24 cellular contexts compared by ENCODE assay signal in genomic region chr5:82599030-82599429, GRCh38.
"Had no signal": no experiment of that assay in that cellular context is flagged by ENCODE, and none has a peak within 500 bp of the region (broad histone marks: within the 10 kb centered on the region; RNA-seq: fewer than 3 reads in every experiment).

No MANE protein-coding gene starts in this region.

- H3K4me2 ChIP-seq: smooth muscle cell had no signal

- H3K27ac ChIP-seq: left lung, prostate gland, right atrium auricular region, suprapubic skin, thyroid gland had no signal

- H3K27ac Mint-ChIP-seq: effector memory CD8-positive, alpha-beta T cell; naive thymus-derived CD4-positive, alpha-beta T cell; nephron progenitor cell; stimulated activated naive CD8-positive, alpha-beta T cell treated with anti-CD3 and anti-CD28 coated beads, Interleukin-15, amount 100 ng/mL, for 72 hours; type B pancreatic cell had no signal

- H3K4me3 ChIP-seq: left lung, prostate gland, right atrium auricular region, smooth muscle cell, suprapubic skin, thyroid gland had no signal

- H3K9me3 ChIP-seq: left lung, prostate gland, right atrium auricular region, suprapubic skin, thyroid gland had no signal

- H3K4me3 Mint-ChIP-seq: effector memory CD8-positive, alpha-beta T cell; naive thymus-derived CD4-positive, alpha-beta T cell; nephron progenitor cell; stimulated activated naive CD8-positive, alpha-beta T cell treated with anti-CD3 and anti-CD28 coated beads, Interleukin-15, amount 100 ng/mL, for 72 hours; type B pancreatic cell had no signal

- FAIRE-seq: endometrium, frontal cortex, kidney had no signal

- H3K4me1 Mint-ChIP-seq: naive thymus-derived CD4-positive, alpha-beta T cell; nephron progenitor cell; stimulated activated naive CD8-positive, alpha-beta T cell treated with anti-CD3 and anti-CD28 coated beads, Interleukin-15, amount 100 ng/mL, for 72 hours had no signal

- H3K9me3 Mint-ChIP-seq: effector memory CD8-positive, alpha-beta T cell; naive thymus-derived CD4-positive, alpha-beta T cell; nephron progenitor cell; stimulated activated naive CD8-positive, alpha-beta T cell treated with anti-CD3 and anti-CD28 coated beads, Interleukin-15, amount 100 ng/mL, for 72 hours; type B pancreatic cell had no signal

- H3K36me3 Mint-ChIP-seq: naive thymus-derived CD4-positive, alpha-beta T cell; type B pancreatic cell had no signal

- DNase-seq: cortex of kidney; effector memory CD8-positive, alpha-beta T cell; kidney; left lung; mesendoderm; midbrain; naive thymus-derived CD4-positive, alpha-beta T cell; nephron progenitor cell; nucleus accumbens; stimulated activated CD4-positive, alpha-beta T cell treated with anti-CD3 and anti-CD28 coated beads, Interleukin-12 subunit alpha, Interleukin-12 subunit beta, amount 100 ng/mL, for 4 hours; stimulated activated CD4-positive, alpha-beta T cell treated with anti-CD3 and anti-CD28 coated beads, Interleukin-1b, Interleukin-23, amount 100 ng/mL, for 48 hours; stimulated activated CD4-positive, alpha-beta T cell treated with anti-CD3 and anti-CD28 coated beads, Interleukin-4, amount 100 ng/mL, for 1 hour; stimulated activated CD8-positive, alpha-beta memory T cell treated with anti-CD3 and anti-CD28 coated beads, Interleukin-4, amount 100 ng/mL, for 48 hours; stimulated activated naive CD4-positive, alpha-beta T cell; stimulated activated naive CD8-positive, alpha-beta T cell treated with anti-CD3 and anti-CD28 coated beads, Interleukin-15, amount 100 ng/mL, for 72 hours; thyroid gland had no signal

- ATAC-seq: effector memory CD8-positive, alpha-beta T cell; left lung; naive thymus-derived CD4-positive, alpha-beta T cell; sciatic nerve; stimulated activated naive CD8-positive, alpha-beta T cell treated with anti-CD3 and anti-CD28 coated beads, Interleukin-15, amount 100 ng/mL, for 72 hours had no signal

- H3K27me3 Mint-ChIP-seq: effector memory CD8-positive, alpha-beta T cell; type B pancreatic cell had no signal

- H3K4me1 ChIP-seq: left lung, prostate gland, right atrium auricular region, suprapubic skin, thyroid gland had no signal

- H3K27me3 ChIP-seq: left lung, right atrium auricular region, suprapubic skin, thyroid gland had no signal

- H3K36me3 ChIP-seq: left lung, prostate gland, right atrium auricular region, suprapubic skin, thyroid gland had no signal
